ENCODE assay signal across 23 cellular contexts in genomic region chr11:67491276-67492068, GRCh38. TPM values are rescaled to one million over a fixed set of nuclear protein-coding genes. Genes with fewer than 3 reads are reported as not detected.
DNase-seq lines count a peak whose midpoint lies in the region; ATAC-seq, FAIRE-seq and TF ChIP-seq lines count a peak whose summit lies in the region.
"Had no signal": no experiment of that assay in that cellular context is flagged by ENCODE, and none has a peak within 500 bp of the region (broad histone marks: within the 10 kb centered on the region; RNA-seq: fewer than 3 reads in every experiment).

No MANE protein-coding gene starts in this region.

- DNase-seq in activated T-cell treated with anti-CD3 and anti-CD28 coated beads, Interleukin-2, amount 50 U/mL, for 24 hours, result no peak
- no peak for DNase-seq in activated T-cell treated with anti-CD3 and anti-CD28 coated beads, Interleukin-2, amount 50 U/mL, for 48 hours
- DNase-seq in GM12891 (ENCODE audit: insufficient read length, low spot score), result no peak
- no peak for DNase-seq in activated naive CD8-positive, alpha-beta T cell treated with anti-CD3 and anti-CD28 coated beads, Interleukin-2, amount 50 U/mL, for 24 hours
- peak; percentile 61 for DNase-seq in sciatic nerve (ENCODE audit: low spot score)
- DNase-seq in activated CD4-positive, CD25-positive, alpha-beta regulatory T cell (lab: John Stamatoyannopoulos, UW), result no peak
- DNase-seq in OCI-LY7 (ENCODE audit: low spot score), result no peak
- no peak for DNase-seq in NCI-H146 (lab: John Stamatoyannopoulos, UW)
- DNase-seq: activated naive CD4-positive, alpha-beta T cell treated with anti-CD3 and anti-CD28 coated beads, Interleukin-2, amount 10 ng/mL, durations not matched to agents 7 days and 5 days; cortex of kidney; hypothalamus; left ventricle myocardium inferior; MM.1S; naive B cell; NCI-H1436; NCI-H524; ovary; testis had no signal

- H3K27ac Mint-ChIP-seq in activated T-cell treated with anti-CD3 and anti-CD28 coated beads, Interleukin-2, amount 50 U/mL, for 24 hours, result peak overlapping the region; percentile 93
- peak overlapping the region; percentile 31 for H3K27ac Mint-ChIP-seq in activated naive CD8-positive, alpha-beta T cell treated with anti-CD3 and anti-CD28 coated beads, Interleukin-2, amount 50 U/mL, for 24 hours
- H3K27ac Mint-ChIP-seq: activated naive CD4-positive, alpha-beta T cell treated with anti-CD3 and anti-CD28 coated beads, Interleukin-2, amount 10 ng/mL, durations not matched to agents 7 days and 5 days had no signal

- CTCF ChIA-PET in OCI-LY7 (lab: Charles Lee; ENCODE audit: unreplicated experiment), result no interaction called here

- peaks cover 5% of the 10 kb centered on the region; the same call in 1 of the 2 replicates for H3K79me2 ChIP-seq in OCI-LY7 (ENCODE audit: insufficient read depth, low read depth, low read length)

- no peak for FAIRE-seq in GM12891 (lab: Jason Lieb, UNC)

- H3K4me1 Mint-ChIP-seq in activated T-cell treated with anti-CD3 and anti-CD28 coated beads, Interleukin-2, amount 50 U/mL, for 24 hours (ENCODE audit: low read depth), result peaks cover 39% of the 10 kb centered on the region
- H3K4me1 Mint-ChIP-seq in activated naive CD8-positive, alpha-beta T cell treated with anti-CD3 and anti-CD28 coated beads, Interleukin-2, amount 50 U/mL, for 24 hours, result peaks cover 32% of the 10 kb centered on the region

- no peaks in the 10 kb centered on the region for H3K27me3 Mint-ChIP-seq in activated T-cell treated with anti-CD3 and anti-CD28 coated beads, Interleukin-2, amount 50 U/mL, for 24 hours
- H3K27me3 Mint-ChIP-seq in activated naive CD8-positive, alpha-beta T cell treated with anti-CD3 and anti-CD28 coated beads, Interleukin-2, amount 50 U/mL, for 24 hours, result no peaks in the 10 kb centered on the region
- H3K27me3 Mint-ChIP-seq: activated naive CD4-positive, alpha-beta T cell treated with anti-CD3 and anti-CD28 coated beads, Interleukin-2, amount 10 ng/mL, durations not matched to agents 7 days and 5 days; naive B cell had no signal

- H3K36me3 ChIP-seq in OCI-LY7 (ENCODE audit: insufficient read depth, low read length), result peaks cover 68% of the 10 kb centered on the region
- H3K36me3 ChIP-seq: ovary had no signal

- TF ChIP-seq POLR2A in GM12891 (IDR thresholded peaks at IDR 0.05; ENCODE audit: low read depth, low read length), result no peak

- H3K4me3 Mint-ChIP-seq in activated T-cell treated with anti-CD3 and anti-CD28 coated beads, Interleukin-2, amount 50 U/mL, for 24 hours, result no peak overlapping the region
- H3K4me3 Mint-ChIP-seq in activated naive CD8-positive, alpha-beta T cell treated with anti-CD3 and anti-CD28 coated beads, Interleukin-2, amount 50 U/mL, for 24 hours, result no peak overlapping the region
- H3K4me3 Mint-ChIP-seq: activated naive CD4-positive, alpha-beta T cell treated with anti-CD3 and anti-CD28 coated beads, Interleukin-2, amount 10 ng/mL, durations not matched to agents 7 days and 5 days; naive B cell had no signal

- no peak for TF ChIP-seq CTCF in OCI-LY7 (conservative IDR thresholded peaks at IDR 0.05; ENCODE audit: low read length)

- BruUV-seq in OCI-LY7 (replicated peaks; lab: Mats Ljungman, UMichigan), result no TSS peak

- H3K9me2 ChIP-seq in OCI-LY7 (ENCODE audit: insufficient read depth, low read length), result no peaks in the 10 kb centered on the region

- POLR2A ChIA-PET in OCI-LY7 (lab: Charles Lee), result no interaction called here

- no peak overlapping the region for H3K27ac ChIP-seq in OCI-LY7 (ENCODE audit: low read depth, low read length, poor library complexity, severe bottlenecking)
- H3K27ac ChIP-seq: C4-2B, cardiac muscle cell, left ventricle myocardium inferior, ovary, testis had no signal

- H3K9me3 Mint-ChIP-seq in activated T-cell treated with anti-CD3 and anti-CD28 coated beads, Interleukin-2, amount 50 U/mL, for 24 hours, result peaks cover 2% of the 10 kb centered on the region
- H3K9me3 Mint-ChIP-seq in activated naive CD8-positive, alpha-beta T cell treated with anti-CD3 and anti-CD28 coated beads, Interleukin-2, amount 50 U/mL, for 24 hours, result no peaks in the 10 kb centered on the region
- H3K9me3 Mint-ChIP-seq: activated naive CD4-positive, alpha-beta T cell treated with anti-CD3 and anti-CD28 coated beads, Interleukin-2, amount 10 ng/mL, durations not matched to agents 7 days and 5 days; naive B cell had no signal

- H4K20me1 ChIP-seq in OCI-LY7 (ENCODE audit: insufficient read depth, low read length), result no peaks in the 10 kb centered on the region

- no peaks in the 10 kb centered on the region for H3K9me3 ChIP-seq in OCI-LY7 (ENCODE audit: low read length)
- H3K9me3 ChIP-seq: gastroesophageal sphincter, left ventricle myocardium inferior, ovary, testis had no signal

- intact Hi-C loops in sciatic nerve (cut with DNase I), result no loop called here
- intact Hi-C loops in OCI-LY7 (cut with micrococcal nuclease; ENCODE audit: unreplicated experiment), result no loop called here

- H2AFZ ChIP-seq in OCI-LY7 (ENCODE audit: low read length), result no peak overlapping the region

- no peak for ATAC-seq in activated naive CD8-positive, alpha-beta T cell treated with anti-CD3 and anti-CD28 coated beads, Interleukin-2, amount 50 U/mL, for 24 hours
- peak; percentile 29 for ATAC-seq in sciatic nerve
- ATAC-seq: activated CD4-positive, CD25-positive, alpha-beta regulatory T cell treated with anti-CD3 and anti-CD28 coated beads, Interleukin-2, amount 50 U/mL, for 24 hours; gastroesophageal sphincter; Panc1 had no signal

- H3K4me2 ChIP-seq in OCI-LY7 (ENCODE audit: low read length), result no peak overlapping the region

- peaks cover 6% of the 10 kb centered on the region for H3K4me1 ChIP-seq in OCI-LY7 (ENCODE audit: insufficient read depth, low read length, poor library complexity, severe bottlenecking)
- H3K4me1 ChIP-seq: testis had no signal

- peaks cover 88% of the 10 kb centered on the region for H3K36me3 Mint-ChIP-seq in activated T-cell treated with anti-CD3 and anti-CD28 coated beads, Interleukin-2, amount 50 U/mL, for 24 hours (ENCODE audit: low read depth)
- H3K36me3 Mint-ChIP-seq in activated naive CD8-positive, alpha-beta T cell treated with anti-CD3 and anti-CD28 coated beads, Interleukin-2, amount 50 U/mL, for 24 hours (ENCODE audit: low read depth), result peaks cover 26% of the 10 kb centered on the region

- no peak overlapping the region for H3K4me3 ChIP-seq in OCI-LY7 (ENCODE audit: low read depth, low read length, poor library complexity, severe bottlenecking)
- H3K4me3 ChIP-seq: cardiac muscle cell, gastroesophageal sphincter, left ventricle myocardium inferior, ovary, testis had no signal

TF ChIP-seq in GM12891, 5 proteins besides CTCF, POLR2A, EP300 and RAD21:
- peak; percentile 2; the same call in 1 of the 2 replicates for TF ChIP-seq POLR2AphosphoS5 (IDR thresholded peaks at IDR 0.05; ENCODE audit: low read depth, low read length)
- no peak for TF ChIP-seq PAX5 (IDR thresholded peaks at IDR 0.05; ENCODE audit: insufficient read depth, low read length, severe bottlenecking)
- TF ChIP-seq POU2F2 (IDR thresholded peaks at IDR 0.05; ENCODE audit: low read depth, low read length), result no peak

RNA-seq across cellular contexts. Expression of gene AIP, which starts 8.6 kb away (rescaled TPM):
- 94.7 TPM for polyA plus RNA-seq in GM12891 (2012; ENCODE audit: low read depth, missing spikeins)
- total RNA-seq in sciatic nerve (72.0 TPM), OCI-LY7 (2022) (112 and 116 TPM in 2 replicates)
- total RNA-seq in OCI-LY7 (2014; rRNA removed; shearing (Covaris generic)), result 123 and 125 TPM in 2 replicates

RNA-seq across cellular contexts. Expression of gene PITPNM1, which starts 13.7 kb away (rescaled TPM):
- 23.3 TPM for polyA plus RNA-seq in GM12891 (2012; ENCODE audit: low read depth, missing spikeins)
- total RNA-seq in sciatic nerve (80.0 TPM), OCI-LY7 (2022) (45.6 and 51.3 TPM in 2 replicates)
- total RNA-seq in OCI-LY7 (2014; rRNA removed; shearing (Covaris generic)), result 37.2 and 43.5 TPM in 2 replicates

RNA-seq across cellular contexts. Expression of gene CDK2AP2, which starts 16.5 kb away (rescaled TPM):
- 28.9 TPM for polyA plus RNA-seq in GM12891 (2012; ENCODE audit: low read depth, missing spikeins)
- total RNA-seq in sciatic nerve (73.6 TPM), OCI-LY7 (2022) (83.9 and 90.2 TPM in 2 replicates)
- 57.0 and 71.5 TPM in 2 replicates for total RNA-seq in OCI-LY7 (2014; rRNA removed; shearing (Covaris generic))

RNA-seq across cellular contexts. Expression of gene TMEM134, which starts 22.4 kb away (rescaled TPM):
- polyA plus RNA-seq in GM12891 (2012; ENCODE audit: low read depth, missing spikeins), result 49.6 TPM
- total RNA-seq in sciatic nerve (49.9 TPM), OCI-LY7 (2022) (76.9 and 86.9 TPM in 2 replicates)
- total RNA-seq in OCI-LY7 (2014; rRNA removed; shearing (Covaris generic)), result 26.8 and 38.8 TPM in 2 replicates

RNA-seq across cellular contexts. Expression of gene CABP2, which starts 31.8 kb away (rescaled TPM):
- polyA plus RNA-seq in GM12891 (2012; ENCODE audit: low read depth, missing spikeins), result not detected
- total RNA-seq in sciatic nerve, result not detected
- not detected in 2 replicates for total RNA-seq in OCI-LY7 (2014; rRNA removed; shearing (Covaris generic))
- total RNA-seq in OCI-LY7 (2022), result not detected in 2 replicates
- total RNA-seq: cardiac muscle cell, gastroesophageal sphincter, left ventricle myocardium inferior, ovary, testis had no signal
- polyA plus RNA-seq: cardiac muscle cell, ovary had no signal
